1 cellular context compared by ENCODE assay signal in the genomic region with DNA sequence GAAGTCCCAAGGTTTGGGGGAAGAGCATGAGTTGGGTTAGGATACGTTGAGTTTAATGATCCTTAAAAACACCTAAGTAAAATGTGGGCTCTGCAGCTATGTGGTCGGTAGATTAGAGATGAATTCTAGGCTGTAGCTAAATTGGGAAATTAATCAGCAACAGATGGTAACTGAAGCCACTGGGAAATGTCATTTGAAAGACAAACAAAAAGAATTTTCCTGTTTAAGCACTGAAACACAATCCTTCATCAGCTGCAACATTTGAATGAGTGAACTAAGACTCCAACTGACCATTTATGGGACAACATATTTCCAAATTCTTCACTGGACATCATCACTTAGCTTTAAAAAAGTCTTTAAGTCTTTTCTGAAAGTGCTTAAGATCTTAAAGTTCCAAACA.
TF ChIP-seq lines count a peak whose summit lies in the region.

No MANE protein-coding gene starts in this region.

TF ChIP-seq in WTC11, 78 proteins besides CTCF, POLR2A, EP300 and RAD21 (continued from another document):
- TF ChIP-seq, protein P1, sequence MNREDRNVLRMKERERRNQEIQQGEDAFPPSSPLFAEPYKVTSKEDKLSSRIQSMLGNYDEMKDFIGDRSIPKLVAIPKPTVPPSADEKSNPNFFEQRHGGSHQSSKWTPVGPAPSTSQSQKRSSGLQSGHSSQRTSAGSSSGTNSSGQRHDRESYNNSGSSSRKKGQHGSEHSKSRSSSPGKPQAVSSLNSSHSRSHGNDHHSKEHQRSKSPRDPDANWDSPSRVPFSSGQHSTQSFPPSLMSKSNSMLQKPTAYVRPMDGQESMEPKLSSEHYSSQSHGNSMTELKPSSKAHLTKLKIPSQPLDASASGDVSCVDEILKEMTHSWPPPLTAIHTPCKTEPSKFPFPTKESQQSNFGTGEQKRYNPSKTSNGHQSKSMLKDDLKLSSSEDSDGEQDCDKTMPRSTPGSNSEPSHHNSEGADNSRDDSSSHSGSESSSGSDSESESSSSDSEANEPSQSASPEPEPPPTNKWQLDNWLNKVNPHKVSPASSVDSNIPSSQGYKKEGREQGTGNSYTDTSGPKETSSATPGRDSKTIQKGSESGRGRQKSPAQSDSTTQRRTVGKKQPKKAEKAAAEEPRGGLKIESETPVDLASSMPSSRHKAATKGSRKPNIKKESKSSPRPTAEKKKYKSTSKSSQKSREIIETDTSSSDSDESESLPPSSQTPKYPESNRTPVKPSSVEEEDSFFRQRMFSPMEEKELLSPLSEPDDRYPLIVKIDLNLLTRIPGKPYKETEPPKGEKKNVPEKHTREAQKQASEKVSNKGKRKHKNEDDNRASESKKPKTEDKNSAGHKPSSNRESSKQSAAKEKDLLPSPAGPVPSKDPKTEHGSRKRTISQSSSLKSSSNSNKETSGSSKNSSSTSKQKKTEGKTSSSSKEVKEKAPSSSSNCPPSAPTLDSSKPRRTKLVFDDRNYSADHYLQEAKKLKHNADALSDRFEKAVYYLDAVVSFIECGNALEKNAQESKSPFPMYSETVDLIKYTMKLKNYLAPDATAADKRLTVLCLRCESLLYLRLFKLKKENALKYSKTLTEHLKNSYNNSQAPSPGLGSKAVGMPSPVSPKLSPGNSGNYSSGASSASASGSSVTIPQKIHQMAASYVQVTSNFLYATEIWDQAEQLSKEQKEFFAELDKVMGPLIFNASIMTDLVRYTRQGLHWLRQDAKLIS (CRISPR knock-in tag; IDR thresholded peaks at IDR 0.05; ENCODE audit: borderline replicate concordance) = no peak
- TF ChIP-seq ZNF138 (CRISPR knock-in tag; conservative IDR thresholded peaks at IDR 0.05) = no peak
- no peak for TF ChIP-seq KAT7 (CRISPR knock-in tag; IDR thresholded peaks at IDR 0.05; ENCODE audit: borderline replicate concordance)
- TF ChIP-seq GABPB1 (CRISPR knock-in tag; IDR thresholded peaks at IDR 0.05) = no peak
- TF ChIP-seq ESRRA (CRISPR knock-in tag; IDR thresholded peaks at IDR 0.05; ENCODE audit: borderline replicate concordance) = no peak
- TF ChIP-seq NR3C1 (CRISPR knock-in tag; conservative IDR thresholded peaks at IDR 0.05; ENCODE audit: low read depth) = no peak
TF ChIP-seq in WTC11: peak in this region for 0.
